ENCODE assay signal across 9 cellular contexts in genomic region chr13:40102854-40103253, GRCh38.
DNase-seq lines count a peak whose midpoint lies in the region; ATAC-seq lines count a peak whose summit lies in the region.
"Had no signal": no experiment of that assay in that cellular context is flagged by ENCODE, and none has a peak within 500 bp of the region (broad histone marks: within the 10 kb centered on the region; RNA-seq: fewer than 3 reads in every experiment).

No MANE protein-coding gene starts in this region.

- H3K27me3 Mint-ChIP-seq in central memory CD8-positive, alpha-beta T cell: no peaks in the 10 kb centered on the region

- H3K36me3 Mint-ChIP-seq in central memory CD8-positive, alpha-beta T cell (ENCODE audit: insufficient read depth): no peaks in the 10 kb centered on the region

- H3K27ac Mint-ChIP-seq in central memory CD8-positive, alpha-beta T cell (ENCODE audit: low read depth): no peak overlapping the region

- H3K9me3 Mint-ChIP-seq in central memory CD8-positive, alpha-beta T cell: peaks cover 10% of the 10 kb centered on the region

- no peaks in the 10 kb centered on the region for H3K4me1 Mint-ChIP-seq in central memory CD8-positive, alpha-beta T cell

- ATAC-seq in central memory CD8-positive, alpha-beta T cell (replicated peaks; ENCODE audit: extremely low read depth, poor library complexity, severe bottlenecking): peak; percentile 36
- ATAC-seq in GM19395 (IDR thresholded peaks at IDR 0.05; ENCODE audit: unreplicated experiment) (no peak), HG02981 (IDR thresholded peaks at IDR 0.05; ENCODE audit: unreplicated experiment) (no peak), HG02885 (IDR thresholded peaks at IDR 0.05; ENCODE audit: poor library complexity, unreplicated experiment) (no peak)

- peak; percentile 79 for DNase-seq in ELR (ENCODE audit: low read depth)
- peak; percentile 86 to 92 for DNase-seq in activated CD4-positive, alpha-beta T cell treated with anti-CD3 and anti-CD28 coated beads for 4 hours
- DNase-seq in central memory CD8-positive, alpha-beta T cell (ENCODE audit: low spot score in 2 of 2): no peak
- DNase-seq in stimulated activated CD4-positive, alpha-beta T cell treated with anti-CD3 and anti-CD28 coated beads, Interleukin-15, amount 100 ng/mL, for 48 hours (ENCODE audit: low read depth in 2 of 2): peak; percentile 96
- no peak for DNase-seq in NCI-H2107 (lab: John Stamatoyannopoulos, UW)
- DNase-seq: right cardiac atrium had no signal

- H3K4me3 Mint-ChIP-seq in central memory CD8-positive, alpha-beta T cell: no peak overlapping the region

Comparison
In these comparisons a context has a peak if more than half of its experiments do, and no peak if none do; other contexts are left out.
1. DNase-seq: peak in ELR (single experiment), activated CD4-positive, alpha-beta T cell treated with anti-CD3 and anti-CD28 coated beads for 4 hours (2 of 2) and stimulated activated CD4-positive, alpha-beta T cell treated with anti-CD3 and anti-CD28 coated beads, Interleukin-15, amount 100 ng/mL, for 48 hours (2 of 2); none in central memory CD8-positive, alpha-beta T cell (0 of 2) and NCI-H2107 (single experiment).